8 cellular contexts compared by ENCODE assay signal in the genomic region with DNA sequence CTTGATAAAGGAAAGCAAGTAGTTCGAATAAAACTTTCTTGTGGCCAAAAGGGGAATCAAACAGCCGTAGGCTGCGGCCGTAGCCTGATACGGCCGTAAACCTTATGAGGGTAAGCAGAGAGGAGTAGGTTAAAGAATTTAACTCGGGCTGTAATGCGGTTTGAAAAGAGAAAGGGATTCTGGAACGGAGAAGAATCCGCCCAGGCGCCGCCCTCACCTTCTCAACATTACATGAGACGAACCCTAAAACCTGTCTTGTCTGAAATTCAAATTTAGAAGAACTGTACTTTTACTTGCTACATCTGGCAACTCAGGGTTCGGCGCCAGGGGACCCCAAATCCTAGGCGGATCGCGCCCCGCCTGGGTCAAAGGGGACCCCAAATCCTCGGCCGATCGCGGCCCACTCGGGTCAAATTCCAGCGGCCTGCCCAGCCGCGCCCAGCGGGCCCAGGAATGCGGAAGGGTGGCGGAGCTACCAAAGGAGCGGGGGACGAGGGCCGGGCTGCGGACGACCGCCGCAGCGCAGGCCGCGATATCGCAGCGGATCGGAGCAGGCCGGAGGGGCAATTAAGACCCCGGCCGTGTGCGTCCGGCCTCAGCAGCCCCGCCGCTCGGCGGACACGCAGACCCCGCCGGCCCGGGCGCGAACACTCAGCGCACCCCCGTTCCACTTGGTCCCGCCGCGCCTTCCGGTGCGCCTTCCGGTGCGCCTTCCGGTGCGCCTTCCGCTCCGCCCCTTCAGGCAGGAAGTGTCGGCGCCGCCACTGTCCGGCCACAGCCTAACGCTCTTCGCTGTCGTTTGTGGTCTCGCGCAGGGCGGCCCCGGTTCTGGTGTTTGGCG. TPM values are rescaled to one million over a fixed set of nuclear protein-coding genes. Genes with fewer than 3 reads are reported as not detected.
DNase-seq lines count a peak whose midpoint lies in the region; ATAC-seq and TF ChIP-seq lines count a peak whose summit lies in the region.

A gene (plus strand): TSS at position 741 of the 841 bp plus-strand sequence. CDS start 10,766 bp downstream, outside the sequence.

- peak within 1 kb of the TSS; percentile 97 for H3K4me3 Mint-ChIP-seq in endothelial cell (ENCODE audit: unreplicated experiment)

- no peaks in the 10 kb centered on the region for H3K9me3 ChIP-seq in NT2/D1 (ENCODE audit: insufficient read depth, low read length)

- H3K4me1 Mint-ChIP-seq in endothelial cell (ENCODE audit: unreplicated experiment): peaks cover 55% of the 10 kb centered on the region

- TF ChIP-seq CTCF in endothelial cell (IDR thresholded peaks at IDR 0.05; ENCODE audit: unreplicated experiment): no peak

- H3K4me1 ChIP-seq in NT2/D1 (ENCODE audit: insufficient read depth, insufficient read length): no peaks in the 10 kb centered on the region

- peaks cover 23% of the 10 kb centered on the region for H3K27me3 Mint-ChIP-seq in endothelial cell (ENCODE audit: unreplicated experiment)

- peak within 1 kb of the TSS; percentile 100 for H3K27ac Mint-ChIP-seq in endothelial cell (ENCODE audit: unreplicated experiment)

- H3K36me3 ChIP-seq in NT2/D1 (ENCODE audit: insufficient read depth, insufficient read length, low read length): peaks cover 28% of the 10 kb centered on the region

- peaks cover 20% of the 10 kb centered on the region for H3K36me3 Mint-ChIP-seq in endothelial cell (ENCODE audit: low read depth, unreplicated experiment)

- peak within 1 kb of the TSS; percentile 86 for H3K4me3 ChIP-seq in NT2/D1 (ENCODE audit: insufficient read length, low read depth)

- DNase-seq in CD1c-positive myeloid dendritic cell (ENCODE audit: extremely low spot score) (peak; percentile 89), GM19240 (ENCODE audit: insufficient read length, low spot score) (peak; percentile 47), NT2/D1 (ENCODE audit: low read depth, low spot score) (no peak), endothelial cell (ENCODE audit: low spot score) (peak; percentile 79), middle frontal gyrus (ENCODE audit: extremely low spot score, low spot score) (peak; percentile 58)
- peak; percentile 36 for DNase-seq in activated CD8-positive, alpha-beta memory T cell treated with anti-CD3 and anti-CD28 coated beads, Interleukin-2, amount 50 U/mL, for 1 hour (ENCODE audit: extremely low read depth)
- DNase-seq in stimulated activated CD8-positive, alpha-beta memory T cell treated with anti-CD3 and anti-CD28 coated beads, Interleukin-4, amount 100 ng/mL, for 24 hours (ENCODE audit: low read depth): peak; percentile 64

- H3K27me3 ChIP-seq in NT2/D1 (ENCODE audit: insufficient read depth, insufficient read length): no peaks in the 10 kb centered on the region

- peak within 1 kb of the TSS; percentile 93 for H3K9ac ChIP-seq in NT2/D1 (ENCODE audit: insufficient read length, low read depth)

- H3K9me3 Mint-ChIP-seq in endothelial cell (ENCODE audit: unreplicated experiment): no peaks in the 10 kb centered on the region

- ATAC-seq in HG03442 (IDR thresholded peaks at IDR 0.05; ENCODE audit: unreplicated experiment): peak; percentile 78

RNA-seq across cellular contexts. Expression of the gene that starts here (rescaled TPM):
- 298 TPM for total RNA-seq in endothelial cell (ENCODE audit: unreplicated experiment)
